ENCODE assay signal across 31 cellular contexts in the genomic region with DNA sequence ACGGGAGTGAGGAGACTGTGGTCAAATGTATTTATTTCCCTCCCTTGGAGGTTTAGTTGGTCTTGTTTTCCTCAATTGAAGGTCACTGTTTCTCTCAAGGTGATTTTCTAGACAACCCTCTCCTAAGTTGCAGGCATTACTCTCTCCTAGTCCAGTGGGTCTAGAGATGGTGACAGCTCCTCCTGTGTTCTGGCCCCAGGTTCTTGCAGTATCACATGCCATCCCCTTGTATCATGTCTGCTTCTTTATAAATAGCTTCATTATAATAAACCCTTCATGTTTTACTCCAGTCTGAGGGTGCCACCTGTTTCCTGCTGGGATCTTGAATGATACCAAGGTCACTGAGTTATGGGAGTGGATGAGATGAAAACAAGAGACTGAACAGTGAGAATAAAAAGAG.
"Had no signal": no experiment of that assay in that cellular context is flagged by ENCODE, and none has a peak within 500 bp of the region (broad histone marks: within the 10 kb centered on the region; RNA-seq: fewer than 3 reads in every experiment).

No MANE protein-coding gene starts in this region.

- H3K27ac Mint-ChIP-seq: naive B cell; naive thymus-derived CD8-positive, alpha-beta T cell; natural killer cell treated with Interleukin-12 subunit alpha and Interleukin-12 subunit beta and Interleukin-15 and Interleukin-18, amount 100 ng/mL, for 72 hours; neural progenitor cell; progenitor cell of endocrine pancreas; stimulated activated naive B cell treated with anti-CD40 and anti-IgM and Interleukin-4, amounts not matched to agents 10 μg/mL and 1 μg/mL and 100 μg/mL, for 72 hours; stimulated activated naive CD8-positive, alpha-beta T cell treated with anti-CD3 and anti-CD28 coated beads, Interleukin-15, Interleukin-2, amounts not matched to agents 100 ng/mL and 50 ng/mL, for 24 hours had no signal

- H3K27me3 ChIP-seq: neural progenitor cell, ovary, right lobe of liver, sigmoid colon, spleen, stomach, thyroid gland, tibial nerve, upper lobe of left lung, vagina had no signal

- H3K36me3 Mint-ChIP-seq: naive thymus-derived CD8-positive, alpha-beta T cell; neural progenitor cell; stimulated activated naive B cell treated with anti-CD40 and anti-IgM and Interleukin-4, amounts not matched to agents 10 μg/mL and 1 μg/mL and 100 μg/mL, for 72 hours had no signal

- H2AFZ ChIP-seq: neural progenitor cell, parathyroid adenoma had no signal

- H3K4me1 Mint-ChIP-seq: naive B cell; naive thymus-derived CD8-positive, alpha-beta T cell; neural progenitor cell; stimulated activated naive B cell treated with anti-CD40 and anti-IgM and Interleukin-4, amounts not matched to agents 10 μg/mL and 1 μg/mL and 100 μg/mL, for 72 hours had no signal

- DNase-seq: naive B cell; naive thymus-derived CD8-positive, alpha-beta T cell; occipital lobe; ovary; posterior cingulate gyrus; retina; right cardiac atrium; right lobe of liver; sigmoid colon; spleen; stimulated activated CD4-positive, alpha-beta T cell treated with anti-CD3 and anti-CD28 coated beads, Interleukin-12 subunit alpha, Interleukin-12 subunit beta, amount 100 ng/mL, for 4 hours; stimulated activated CD4-positive, alpha-beta T cell treated with anti-CD3 and anti-CD28 coated beads, Interleukin-1b, Interleukin-23, amount 100 ng/mL, for 48 hours; stimulated activated CD4-positive, alpha-beta T cell treated with anti-CD3 and anti-CD28 coated beads, Interleukin-4, amount 100 ng/mL, for 1 hour; stimulated activated CD4-positive, alpha-beta T cell treated with anti-CD3 and anti-CD28 coated beads, Interleukin-4, amount 100 ng/mL, for 4 hours; stimulated activated CD8-positive, alpha-beta memory T cell treated with anti-CD3 and anti-CD28 coated beads, Interleukin-4, amount 100 ng/mL, for 48 hours; stimulated activated naive B cell treated with anti-CD40 and anti-IgM and Interleukin-4, amounts not matched to agents 10 μg/mL and 1 μg/mL and 100 μg/mL, for 72 hours; stimulated activated naive CD4-positive, alpha-beta T cell treated with Interleukin-2 at 50 U/mL for 16 hours; stomach; thyroid gland; trophoblast cell; upper lobe of left lung had no signal

- H3K4me1 ChIP-seq: neural progenitor cell, parathyroid adenoma, right lobe of liver, sigmoid colon, spleen, stomach, thyroid gland, tibial nerve, upper lobe of left lung, vagina had no signal

- H3K36me3 ChIP-seq: neural progenitor cell, ovary, right lobe of liver, sigmoid colon, spleen, stomach, thoracic aorta, thyroid gland, tibial nerve, upper lobe of left lung, vagina had no signal

- H3K9me3 ChIP-seq: ovary, right lobe of liver, thoracic aorta, thyroid gland, vagina had no signal

- H3K27ac ChIP-seq: neural progenitor cell, ovary, parathyroid adenoma, right lobe of liver, sigmoid colon, skin epidermis, spleen, stomach, thoracic aorta, thyroid gland, tibial nerve, upper lobe of left lung, vagina had no signal

- H3K9ac ChIP-seq: neural progenitor cell, parathyroid adenoma had no signal

- H3K4me2 ChIP-seq: neural progenitor cell, smooth muscle cell had no signal

- H3K4me3 Mint-ChIP-seq: naive B cell; naive thymus-derived CD8-positive, alpha-beta T cell; natural killer cell treated with Interleukin-12 subunit alpha and Interleukin-12 subunit beta and Interleukin-15 and Interleukin-18, amount 100 ng/mL, for 72 hours; neural progenitor cell; stimulated activated naive B cell treated with anti-CD40 and anti-IgM and Interleukin-4, amounts not matched to agents 10 μg/mL and 1 μg/mL and 100 μg/mL, for 72 hours; stimulated activated naive CD8-positive, alpha-beta T cell treated with anti-CD3 and anti-CD28 coated beads, Interleukin-15, Interleukin-2, amounts not matched to agents 100 ng/mL and 50 ng/mL, for 24 hours had no signal

- H3K79me2 ChIP-seq: parathyroid adenoma had no signal

- H3K4me3 ChIP-seq: neural progenitor cell, ovary, right lobe of liver, sigmoid colon, skin epidermis, smooth muscle cell, spleen, stomach, thoracic aorta, thyroid gland, tibial nerve, upper lobe of left lung, vagina had no signal

- ATAC-seq: naive thymus-derived CD8-positive, alpha-beta T cell; natural killer cell treated with Interleukin-12 subunit alpha and Interleukin-12 subunit beta and Interleukin-15 and Interleukin-18, amount 100 ng/mL, for 72 hours; right cardiac atrium; right lobe of liver; stimulated activated naive B cell treated with anti-CD40 and anti-IgM and Interleukin-4, amounts not matched to agents 10 μg/mL and 1 μg/mL and 100 μg/mL, for 72 hours had no signal
